Comparison of ENCODE assay signal across 11 cellular contexts in genomic region chr1:16717174-16718108, GRCh38. TPM values are rescaled to one million over a fixed set of nuclear protein-coding genes. Genes with fewer than 3 reads are reported as not detected.
A peak's percentile ranks its signal among the peaks of the same experiment; 100 is the strongest.
DNase-seq lines count a peak whose midpoint lies in the region; ATAC-seq and TF ChIP-seq lines count a peak whose summit lies in the region.
"Had no signal": no experiment of that assay in that cellular context is flagged by ENCODE, and none has a peak within 500 bp of the region (broad histone marks: within the 10 kb centered on the region; RNA-seq: fewer than 3 reads in every experiment).

No MANE protein-coding gene starts in this region.

- H3K9me3 ChIP-seq in tibial nerve, result no peaks in the 10 kb centered on the region
- H3K9me3 ChIP-seq: upper lobe of left lung had no signal

- H3K4me1 ChIP-seq in tibial nerve, result no peaks in the 10 kb centered on the region
- H3K4me1 ChIP-seq: upper lobe of left lung had no signal

- no peaks in the 10 kb centered on the region for H3K36me3 ChIP-seq in tibial nerve
- H3K36me3 ChIP-seq: upper lobe of left lung had no signal

- TF ChIP-seq EP300 in tibial nerve (IDR thresholded peaks at IDR 0.05), result no peak

- in situ Hi-C loops in Caki2 (cut with HindIII; ENCODE audit: low pct_unique_long_range_greater_than_20kb, low sequenced_read_pairs), result no loop called here

- H3K4me3 ChIP-seq in coronary artery (no peak overlapping the region), tibial nerve (no peak overlapping the region)
- H3K4me3 ChIP-seq: upper lobe of left lung had no signal

- H3K27me3 ChIP-seq in tibial nerve, result peaks cover 0 to 41% of the 10 kb centered on the region in 2 donors

- TF ChIP-seq CTCF in coronary artery (IDR thresholded peaks at IDR 0.05) (no peak), tibial nerve (IDR thresholded peaks at IDR 0.05) (no peak)

- ATAC-seq in HG03439 (IDR thresholded peaks at IDR 0.05; ENCODE audit: unreplicated experiment), result no peak

- WGBS in tibial nerve, 2 donors, result 59 to 63% methylated on average over 23 to 24 of the region's 24 CpGs

- no peak for TF ChIP-seq POLR2A in tibial nerve (IDR thresholded peaks at IDR 0.05)

- no peak overlapping the region for H3K27ac ChIP-seq in coronary artery
- H3K27ac ChIP-seq in tibial nerve, result no peak overlapping the region
- H3K27ac ChIP-seq: KMS-11, upper lobe of left lung had no signal

- DNase-seq in Caki2 (ENCODE audit: low read depth) (peak; percentile 25), HT1080 (ENCODE audit: low read depth) (peak; percentile 27), coronary artery (ENCODE audit: low spot score) (peak; percentile 74), myocyte (ENCODE audit: low read depth) (peak; percentile 23), tibial nerve (ENCODE audit: low spot score in 2 of 2) (no peak), DMS53 (lab: John Stamatoyannopoulos, UW) (no peak)
- DNase-seq in stimulated activated naive CD4-positive, alpha-beta T cell treated with Interleukin-2 at 50 U/mL for 16 hours (lab: John Stamatoyannopoulos, UW), result no peak
- DNase-seq: NCI-H774 had no signal

RNA-seq across cellular contexts. Expression of gene RNU1-4, which starts 22.9 kb away (rescaled TPM):
- total RNA-seq in Caki2 (2014; rRNA removed; shearing (Covaris generic); ENCODE audit: low replicate concordance), result not detected in 2 replicates
- under 0.01 TPM in 1 of 2 replicates, not detected in the other for total RNA-seq in HT1080 (2014; rRNA removed; shearing (Covaris generic))
- not detected in 2 replicates for polyA plus RNA-seq in HT1080 (2015; cell fraction: cytosol; rRNA removed)
- polyA plus RNA-seq in HT1080 (2015; cell fraction: nucleus; rRNA removed), result not detected in 2 replicates
- total RNA-seq in myocyte (not detected in 2 replicates), tibial nerve (under 1 TPM; under 0.01 TPM)
- 10.5 TPM for polyA plus RNA-seq in myocyte (2012)

RNA-seq across cellular contexts. Expression of gene RNU1-3, which starts 50.7 kb away (rescaled TPM):
- not detected in 2 replicates for total RNA-seq in Caki2 (2014; rRNA removed; shearing (Covaris generic); ENCODE audit: low replicate concordance)
- under 0.01 TPM in 1 of 2 replicates, not detected in the other for total RNA-seq in HT1080 (2014; rRNA removed; shearing (Covaris generic))
- polyA plus RNA-seq in HT1080 (2015; cell fraction: cytosol; rRNA removed), result not detected in 2 replicates
- polyA plus RNA-seq in HT1080 (2015; cell fraction: nucleus; rRNA removed), result not detected in 2 replicates
- total RNA-seq in myocyte (not detected in 2 replicates), tibial nerve (under 1 TPM; under 0.01 TPM)
- 10.5 TPM for polyA plus RNA-seq in myocyte (2012)

Comparison
In these comparisons a context has a peak if more than half of its experiments do, and no peak if none do; other contexts are left out.
1. DNase-seq: peak in Caki2 (single experiment), HT1080 (single experiment), coronary artery (single experiment) and myocyte (single experiment); none in tibial nerve (0 of 2), stimulated activated naive CD4-positive, alpha-beta T cell treated with Interleukin-2 at 50 U/mL for 16 hours (single experiment) and DMS53 (single experiment).